In genomic region chr21:40706806-40707205, GRCh38 we compare ENCODE assay signal across 17 cellular contexts.
DNase-seq lines count a peak whose midpoint lies in the region; ATAC-seq and TF ChIP-seq lines count a peak whose summit lies in the region.
"Had no signal": no experiment of that assay in that cellular context is flagged by ENCODE, and none has a peak within 500 bp of the region (broad histone marks: within the 10 kb centered on the region; RNA-seq: fewer than 3 reads in every experiment).

No MANE protein-coding gene starts in this region.

- H3K4me1 ChIP-seq in smooth muscle cell (ENCODE audit: low read depth) (no peaks in the 10 kb centered on the region), esophagus squamous epithelium (no peaks in the 10 kb centered on the region)
- H3K4me1 ChIP-seq: SJCRH30 had no signal

- no peaks in the 10 kb centered on the region for H3F3A ChIP-seq in smooth muscle cell (ENCODE audit: low read depth)

- H3K27ac ChIP-seq in epithelial cell of prostate (peak overlapping the region; percentile 63), smooth muscle cell (ENCODE audit: low read depth) (peak overlapping the region; percentile 76), esophagus squamous epithelium (no peak overlapping the region)
- H3K27ac ChIP-seq: 22Rv1, SJCRH30 had no signal

- H3K27me3 ChIP-seq in smooth muscle cell (ENCODE audit: low read depth) (no peaks in the 10 kb centered on the region), esophagus squamous epithelium (no peaks in the 10 kb centered on the region)
- H3K27me3 ChIP-seq: SJCRH30 had no signal

- H3K27me3 Mint-ChIP-seq in activated CD4-positive, alpha-beta T cell treated with anti-CD3 and anti-CD28 coated beads, Interleukin-2, amount 10 ng/mL, durations not matched to agents 24 days and 14 days, result no peaks in the 10 kb centered on the region
- H3K27me3 Mint-ChIP-seq: CD8-positive, alpha-beta memory T cell had no signal

- H3K4me2 ChIP-seq in smooth muscle cell, result no peak overlapping the region

- TF ChIP-seq POLR2A in esophagus squamous epithelium (IDR thresholded peaks at IDR 0.05), result no peak

- ATAC-seq in GM18861 (IDR thresholded peaks at IDR 0.05; ENCODE audit: unreplicated experiment), result no peak

- no peak overlapping the region for H2AFZ ChIP-seq in smooth muscle cell (ENCODE audit: low read depth)

- no peak overlapping the region for H3K27ac Mint-ChIP-seq in activated CD4-positive, alpha-beta T cell treated with anti-CD3 and anti-CD28 coated beads, Interleukin-2, amount 10 ng/mL, durations not matched to agents 24 days and 14 days
- H3K27ac Mint-ChIP-seq: CD8-positive, alpha-beta memory T cell had no signal

- H3K4me3 Mint-ChIP-seq in activated CD4-positive, alpha-beta T cell treated with anti-CD3 and anti-CD28 coated beads, Interleukin-2, amount 10 ng/mL, durations not matched to agents 24 days and 14 days, result no peak overlapping the region
- H3K4me3 Mint-ChIP-seq: CD8-positive, alpha-beta memory T cell had no signal

- H3K9me3 Mint-ChIP-seq in activated CD4-positive, alpha-beta T cell treated with anti-CD3 and anti-CD28 coated beads, Interleukin-2, amount 10 ng/mL, durations not matched to agents 24 days and 14 days, result no peaks in the 10 kb centered on the region

- H3K9ac ChIP-seq in smooth muscle cell (ENCODE audit: low read depth), result no peak overlapping the region

- 78% methylated on average over 3 of the region's 3 CpGs for whole genome bisulfite sequencing in smooth muscle cell (ENCODE audit: low lambda C conversion rate)
- WGBS in esophagus squamous epithelium, 2 donors, result 54 to 63% methylated on average over 3 of the region's 3 CpGs

- no peaks in the 10 kb centered on the region for H3K36me3 Mint-ChIP-seq in activated CD4-positive, alpha-beta T cell treated with anti-CD3 and anti-CD28 coated beads, Interleukin-2, amount 10 ng/mL, durations not matched to agents 24 days and 14 days (ENCODE audit: low read depth)
- H3K36me3 Mint-ChIP-seq: CD8-positive, alpha-beta memory T cell had no signal

- no peaks in the 10 kb centered on the region for H3K79me2 ChIP-seq in smooth muscle cell (ENCODE audit: low read depth)

- TF ChIP-seq CTCF in smooth muscle cell (IDR thresholded peaks at IDR 0.05; ENCODE audit: borderline replicate concordance, insufficient read depth, poor library complexity, severe bottlenecking), result no peak
- no peak for TF ChIP-seq CTCF in esophagus squamous epithelium (IDR thresholded peaks at IDR 0.05)

- H3K36me3 ChIP-seq in smooth muscle cell (ENCODE audit: low read depth) (no peaks in the 10 kb centered on the region), esophagus squamous epithelium (no peaks in the 10 kb centered on the region)
- H3K36me3 ChIP-seq: MG63, SJCRH30 had no signal

- H3K4me3 ChIP-seq in smooth muscle cell (no peak overlapping the region), esophagus squamous epithelium (no peak overlapping the region)
- H3K4me3 ChIP-seq: MG63, SJCRH30 had no signal

- no peaks in the 10 kb centered on the region for H3K9me3 ChIP-seq in smooth muscle cell (replicated peaks; ENCODE audit: low read depth)
- no peaks in the 10 kb centered on the region for H3K9me3 ChIP-seq in esophagus squamous epithelium
- H3K9me3 ChIP-seq: MG63, SJCRH30 had no signal

- intact Hi-C loops in esophagus squamous epithelium (cut with DNase I), result no loop called here
- intact Hi-C loops in activated CD4-positive, alpha-beta T cell treated with anti-CD3 and anti-CD28 coated beads, Interleukin-2, amount 10 ng/mL, durations not matched to agents 24 days and 14 days (cut with micrococcal nuclease), result no loop called here

- peak; percentile 8 for DNase-seq in DMS 273 (lab: John Stamatoyannopoulos, UW; ENCODE audit: unreplicated experiment)
- no peak for DNase-seq in DMS 273 treated with DMSO at 0.1 percent for 48 hours (lab: John Stamatoyannopoulos, UW)
- DNase-seq in SW480 (ENCODE audit: low spot score), result peak; percentile 39
- peak; percentile 40 for DNase-seq in epithelial cell of prostate (ENCODE audit: low read depth, low spot score)
- no peak for DNase-seq in smooth muscle cell (lab: John Stamatoyannopoulos, UW; ENCODE audit: unreplicated experiment)
- DNase-seq in esophagus squamous epithelium (lab: John Stamatoyannopoulos, UW), result no peak
- no peak for DNase-seq in activated CD4-positive, alpha-beta T cell treated with anti-CD3 and anti-CD28 coated beads, Interleukin-2, amount 10 ng/mL, durations not matched to agents 24 days and 14 days
- DNase-seq: C1 segment of cervical spinal cord; CD8-positive, alpha-beta memory T cell; H7; Kasumi-1; MG63; NCI-H1417; NCI-H1694 treated with DMSO at 0.1 percent for 48 hours; SJCRH30 had no signal

- H4K20me1 ChIP-seq in smooth muscle cell (ENCODE audit: low read depth), result no peaks in the 10 kb centered on the region

- no peaks in the 10 kb centered on the region for H3K4me1 Mint-ChIP-seq in activated CD4-positive, alpha-beta T cell treated with anti-CD3 and anti-CD28 coated beads, Interleukin-2, amount 10 ng/mL, durations not matched to agents 24 days and 14 days
- H3K4me1 Mint-ChIP-seq: CD8-positive, alpha-beta memory T cell had no signal

Comparison
In these comparisons a context has a peak if more than half of its experiments do, and no peak if none do; other contexts are left out.
1. DNase-seq: peak in DMS 273 (single experiment), SW480 (single experiment) and epithelial cell of prostate (single experiment); none in DMS 273 treated with DMSO at 0.1 percent for 48 hours (single experiment), smooth muscle cell (single experiment), esophagus squamous epithelium (single experiment) and activated CD4-positive, alpha-beta T cell treated with anti-CD3 and anti-CD28 coated beads, Interleukin-2, amount 10 ng/mL, durations not matched to agents 24 days and 14 days (single experiment).
2. H3K27ac ChIP-seq: peak in epithelial cell of prostate (single experiment) and smooth muscle cell (single experiment); none in esophagus squamous epithelium (0 of 4).